In the genomic region with DNA sequence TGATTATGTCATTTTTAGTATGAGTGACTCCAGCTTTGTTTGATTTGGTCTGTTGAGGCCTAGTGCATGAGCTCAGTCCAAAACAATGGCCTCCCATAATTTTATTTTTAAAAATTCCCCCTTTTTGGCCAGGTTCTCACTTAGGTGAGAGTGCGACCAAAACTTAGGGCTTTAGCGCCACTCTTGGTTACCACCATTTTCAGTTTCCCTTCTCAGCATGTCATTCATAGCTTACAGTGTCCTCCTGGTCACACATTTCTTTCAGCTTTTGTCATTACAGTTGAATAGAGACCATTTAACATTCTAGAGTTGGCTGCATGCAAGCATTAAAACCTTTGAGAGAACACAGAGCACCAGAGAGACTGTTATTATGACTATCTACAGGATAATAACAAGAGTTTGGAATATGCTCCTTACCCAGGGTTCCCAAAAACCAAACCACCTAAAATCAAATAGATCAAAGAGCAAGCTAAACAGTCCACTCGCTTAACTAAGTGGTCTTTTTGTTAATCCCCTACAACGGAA, we compare ENCODE assay signal across 26 cellular contexts.
"Had no signal": no experiment of that assay in that cellular context is flagged by ENCODE, and none has a peak within 500 bp of the region (broad histone marks: within the 10 kb centered on the region; RNA-seq: fewer than 3 reads in every experiment).

No MANE protein-coding gene starts in this region.

- H3K27ac ChIP-seq: coronary artery, esophagus muscularis mucosa, foreskin keratinocyte, gastroesophageal sphincter, heart right ventricle, left lung, pancreas, right lobe of liver, thoracic aorta, tibial nerve, upper lobe of right lung, uterus had no signal

- ATAC-seq: foreskin keratinocyte, gastroesophageal sphincter, heart right ventricle, left cardiac atrium, left lung, natural killer cell, pancreas, right lobe of liver, upper lobe of right lung had no signal

- H3K27me3 ChIP-seq: esophagus muscularis mucosa, gastroesophageal sphincter, heart right ventricle, left lung, pancreas, right lobe of liver, tibial nerve, upper lobe of right lung, uterus had no signal

- H3K4me2 ChIP-seq: smooth muscle cell had no signal

- H3K4me3 ChIP-seq: coronary artery, esophagus muscularis mucosa, gastroesophageal sphincter, heart right ventricle, left lung, pancreas, right lobe of liver, smooth muscle cell, thoracic aorta, tibial nerve, upper lobe of right lung, uterus had no signal

- DNase-seq: dermis blood vessel endothelial cell; effector memory CD4-positive, alpha-beta T cell; foreskin keratinocyte; heart right ventricle; hippocampal formation; left cardiac atrium; left lung; mesendoderm; natural killer cell; pancreas; right lobe of liver; stimulated activated CD4-positive, alpha-beta T cell treated with anti-CD3 and anti-CD28 coated beads, Interleukin-12 subunit alpha, Interleukin-12 subunit beta, amount 100 ng/mL, for 4 hours; stimulated activated CD4-positive, alpha-beta T cell treated with anti-CD3 and anti-CD28 coated beads, Interleukin-1b, Interleukin-23, amount 100 ng/mL, for 48 hours; stimulated activated CD4-positive, alpha-beta T cell treated with anti-CD3 and anti-CD28 coated beads, Interleukin-4, amount 100 ng/mL, for 1 hour; stimulated activated CD8-positive, alpha-beta memory T cell treated with anti-CD3 and anti-CD28 coated beads, Interleukin-4, amount 100 ng/mL, for 48 hours; stimulated activated naive CD4-positive, alpha-beta T cell; upper lobe of right lung; uterus had no signal

- H3K9me3 ChIP-seq: esophagus muscularis mucosa, gastroesophageal sphincter, heart right ventricle, left lung, pancreas, right lobe of liver, thoracic aorta, tibial nerve, upper lobe of right lung, uterus had no signal

- H3K36me3 ChIP-seq: esophagus muscularis mucosa, gastroesophageal sphincter, heart right ventricle, left lung, pancreas, right lobe of liver, thoracic aorta, tibial nerve, upper lobe of right lung, uterus had no signal

- H3K4me1 ChIP-seq: foreskin keratinocyte, heart right ventricle, left lung, pancreas, right lobe of liver, tibial nerve, upper lobe of right lung, uterus had no signal

- FAIRE-seq: endothelial cell of umbilical vein, islet of Langerhans, pancreas had no signal
